ENCODE assay signal across 10 cellular contexts in genomic region chr17:27339836-27340550, GRCh38. TPM values are rescaled to one million over a fixed set of nuclear protein-coding genes. Genes with fewer than 3 reads are reported as not detected.
A peak's percentile ranks its signal among the peaks of the same experiment; 100 is the strongest.
DNase-seq lines count a peak whose midpoint lies in the region; ATAC-seq, FAIRE-seq and TF ChIP-seq lines count a peak whose summit lies in the region.
"Had no signal": no experiment of that assay in that cellular context is flagged by ENCODE, and none has a peak within 500 bp of the region (broad histone marks: within the 10 kb centered on the region; RNA-seq: fewer than 3 reads in every experiment).

No MANE protein-coding gene starts in this region.

- TF ChIP-seq CTCF in CD14-positive monocyte (IDR thresholded peaks at IDR 0.05) (no peak), HEK293 (tag by site-specific recombination; IDR thresholded peaks at IDR 0.05) (no peak), activated B cell treated with CpG ODN at 0.5 μM for 24 hours (IDR thresholded peaks at IDR 0.05) (no peak), keratinocyte (optimal IDR thresholded peaks at IDR 0.05 in 1 of 3, IDR thresholded peaks at IDR 0.05 in 1 of 3, conservative IDR thresholded peaks at IDR 0.05 in 1 of 3; ENCODE audit: extremely low read depth in 1 of 3, insufficient read depth in 2 of 3, low read length in 3 of 3) (no peak), GM13976 (IDR thresholded peaks at IDR 0.05; ENCODE audit: borderline replicate concordance, control extremely low read depth, extremely low read depth, insufficient read depth, missing control alignments) (no peak), dorsolateral prefrontal cortex (IDR thresholded peaks at IDR 0.05 in 54 of 56, conservative IDR thresholded peaks at IDR 0.05 in 2 of 56; ENCODE audit: low read depth in 1 of 56, partially characterized antibody in 56 of 56) (no peak)

- no peak overlapping the region for H2AFZ ChIP-seq in keratinocyte (ENCODE audit: control insufficient read depth, low read length)

- no peaks in the 10 kb centered on the region for H3K27me3 ChIP-seq in keratinocyte (ENCODE audit: control insufficient read depth, extremely low read depth, insufficient read depth, low read length)
- no peaks in the 10 kb centered on the region for H3K27me3 ChIP-seq in dorsolateral prefrontal cortex

- H3K4me3 Mint-ChIP-seq in CD14-positive monocyte (no peak overlapping the region), activated B cell treated with CpG ODN at 0.5 μM for 24 hours (no peak overlapping the region)

- H3K27ac ChIP-seq in HEK293 (ENCODE audit: extremely low read depth, low read depth, low read length), result no peak overlapping the region
- peak overlapping the region; percentile 39 for H3K27ac ChIP-seq in keratinocyte (ENCODE audit: control insufficient read depth, insufficient read depth, low read length)
- peak overlapping the region in 6 of 59 donors; percentile 28 to 67 (median 64) for H3K27ac ChIP-seq in dorsolateral prefrontal cortex

- peaks cover 75% of the 10 kb centered on the region for H3K4me1 Mint-ChIP-seq in CD14-positive monocyte
- peaks cover 51% of the 10 kb centered on the region for H3K4me1 Mint-ChIP-seq in activated B cell treated with CpG ODN at 0.5 μM for 24 hours

- POLR2A ChIA-PET in HEK293 (lab: Yijun Ruan, JAX) (interaction anchor here (1.4 kb wide), 1 partner anchor 12 kb away, joined by 3 read pairs; no protein-coding TSS in a partner anchor), activated B cell treated with CpG ODN at 0.5 μM for 24 hours (lab: Charles Lee) (interaction anchor here (1.2 kb wide), 1 partner anchor 55 kb away, joined by 7 read pairs; no protein-coding TSS in a partner anchor)

- H3K36me3 ChIP-seq in HEK293 (ENCODE audit: control insufficient read depth in 2 of 2, insufficient read depth in 1 of 2, low read length in 2 of 2) (no peaks in the 10 kb centered on the region), keratinocyte (ENCODE audit: control insufficient read depth in 2 of 2, extremely low read depth in 1 of 2, insufficient read depth in 2 of 2, low read length in 2 of 2) (no peaks in the 10 kb centered on the region)

- H3K9me1 ChIP-seq in keratinocyte (ENCODE audit: control insufficient read depth, extremely low read depth, insufficient read depth, low read length), result no peaks in the 10 kb centered on the region

- H3K27ac Mint-ChIP-seq in CD14-positive monocyte, result peak overlapping the region in 6 of 7 donors; percentile 35 to 79 (median 68)
- H3K27ac Mint-ChIP-seq in activated B cell treated with CpG ODN at 0.5 μM for 24 hours, result peak overlapping the region; percentile 3

- CTCF ChIA-PET in HEK293 (lab: Yijun Ruan, JAX), result interaction anchor here (0.7 to 1.4 kb wide), 7 partner anchors 9 to 315 kb away, joined by 3 to 6 read pairs (median 4); no protein-coding TSS in a partner anchor
- CTCF ChIA-PET in activated B cell treated with CpG ODN at 0.5 μM for 24 hours (lab: Charles Lee), result no interaction called here

- peak; percentile 41 for FAIRE-seq in keratinocyte (lab: Jason Lieb, UNC)

- no peaks in the 10 kb centered on the region for H4K20me1 ChIP-seq in keratinocyte (ENCODE audit: control insufficient read depth, extremely low read depth, insufficient read depth, low read length)

- dilution Hi-C loops in keratinocyte (cut with MboI; ENCODE audit: extremely low pct_ligation_motif_present, low sequenced_read_pairs), result no loop called here

- H3K36me3 Mint-ChIP-seq in CD14-positive monocyte (peaks cover 1 to 4% of the 10 kb centered on the region in 2 donors), activated B cell treated with CpG ODN at 0.5 μM for 24 hours (ENCODE audit: low read depth) (no peaks in the 10 kb centered on the region)

- no peaks in the 10 kb centered on the region for H3K9me3 ChIP-seq in HEK293 (ENCODE audit: control insufficient read depth, insufficient read depth, low read depth, low read length)
- H3K9me3 ChIP-seq in keratinocyte (ENCODE audit: control insufficient read depth, low read depth, low read length), result no peaks in the 10 kb centered on the region
- H3K9me3 ChIP-seq: SK-N-SH had no signal

- H3K79me2 ChIP-seq in keratinocyte (ENCODE audit: control insufficient read depth, insufficient read depth, low read length), result no peaks in the 10 kb centered on the region

- H3K4me2 ChIP-seq in keratinocyte (ENCODE audit: control insufficient read depth, extremely low read depth, insufficient read depth, low read depth, low read length), result no peak overlapping the region
- H3K4me2 ChIP-seq: SK-N-SH had no signal

- H3K4me1 ChIP-seq in HEK293 (ENCODE audit: control insufficient read depth, insufficient read depth, low read length), result no peaks in the 10 kb centered on the region
- H3K4me1 ChIP-seq in keratinocyte (ENCODE audit: control insufficient read depth, extremely low read depth, insufficient read depth, low read length), result peaks cover 8% of the 10 kb centered on the region

- H3K9me3 Mint-ChIP-seq in CD14-positive monocyte (no peaks in the 10 kb centered on the region), activated B cell treated with CpG ODN at 0.5 μM for 24 hours (no peaks in the 10 kb centered on the region)

- DNase-seq in CD14-positive monocyte (ENCODE audit: low spot score) (peak; percentile 60), activated B cell treated with CpG ODN at 0.5 μM for 24 hours (no peak), keratinocyte (ENCODE audit: low read depth, low spot score) (peak; percentile 64), GM13976 (ENCODE audit: low spot score) (no peak), mucosa of gallbladder (ENCODE audit: low spot score) (no peak), NCI-H2196 treated with DMSO at 0.1 percent for 48 hours (lab: John Stamatoyannopoulos, UW; ENCODE audit: unreplicated experiment) (no peak), dorsolateral prefrontal cortex (no peak)
- DNase-seq: NCI-H146, SK-N-SH had no signal

- no peak overlapping the region for H3K9ac ChIP-seq in keratinocyte (ENCODE audit: control insufficient read depth, extremely low read depth, insufficient read depth, low read length)
- H3K9ac ChIP-seq: SK-N-SH had no signal

- ATAC-seq in activated B cell treated with CpG ODN at 0.5 μM for 24 hours (ENCODE audit: low read depth), result peak; percentile 53

- intact Hi-C loops in CD14-positive monocyte (cut with micrococcal nuclease) (loop anchor here in 1 of 2 donors (10.0 kb wide), 1 partner anchor 705 kb away; the partner anchor contains the start of gene NLK), activated B cell treated with CpG ODN at 0.5 μM for 24 hours (cut with micrococcal nuclease) (loop anchor here (5.0 kb wide), 2 partner anchors 43 to 143 kb away; no protein-coding TSS in a partner anchor), dorsolateral prefrontal cortex (cut with DNase I) (no loop called here)

- in situ Hi-C loops in GM13976 (cut with MboI; ENCODE audit: low sequenced_read_pairs, unreplicated experiment), result loop anchor here (10.0 to 25.0 kb wide), 2 partner anchors 95 to 278 kb away; no protein-coding TSS in a partner anchor

- peaks cover 0 to 3% (median 2%) of the 10 kb centered on the region in 3 donors for H3K27me3 Mint-ChIP-seq in CD14-positive monocyte (ENCODE audit: low read depth in 3 of 3)
- H3K27me3 Mint-ChIP-seq in activated B cell treated with CpG ODN at 0.5 μM for 24 hours, result no peaks in the 10 kb centered on the region

- H3K4me3 ChIP-seq in HEK293 (ENCODE audit: low read depth, low read length), result no peak overlapping the region
- no peak overlapping the region for H3K4me3 ChIP-seq in keratinocyte (ENCODE audit: control insufficient read depth in 2 of 3, extremely low read depth in 1 of 3, insufficient read depth in 2 of 3, low read depth in 1 of 3, low read length in 3 of 3)
- no peak overlapping the region for H3K4me3 ChIP-seq in dorsolateral prefrontal cortex

TF ChIP-seq in HEK293, 187 proteins besides CTCF, POLR2A, EP300 and RAD21 (continues in another document):
- TF ChIP-seq SP2 (tag by site-specific recombination; IDR thresholded peaks at IDR 0.05), result peak; percentile 28

RNA-seq across cellular contexts. Expression of gene WSB1, which starts 46.1 kb away (rescaled TPM):
- polyA plus RNA-seq in CD14-positive monocyte (100 to 1,000 TPM; 220 to 368 TPM), keratinocyte (70.2 to 141 TPM (median 135 TPM) in 3 replicates)
- total RNA-seq in activated B cell treated with CpG ODN at 0.5 μM for 24 hours (115 and 125 TPM in 2 replicates), mucosa of gallbladder (177 TPM), dorsolateral prefrontal cortex (100 to 1,000 TPM in 119 of 120 experiments, 10 to 100 TPM in 1; 91.4 to 483 (median 217) TPM)
- 120 TPM for polyA plus RNA-seq in keratinocyte (2011; ENCODE audit: low read depth)
- 33.7 and 50.3 TPM in 2 replicates for polyA plus RNA-seq in keratinocyte (2011; cell fraction: cytosol; rRNA removed)
- 498 and 811 TPM in 2 replicates for polyA plus RNA-seq in keratinocyte (2011; cell fraction: nucleus; rRNA removed)
- 37.7 and 91.6 TPM in 2 replicates for polyA plus RNA-seq in keratinocyte (2012; ENCODE audit: low replicate concordance)
- polyA minus RNA-seq in keratinocyte, result 26.3 to 72.4 TPM (median 48.7 TPM) in 3 replicates
- polyA minus RNA-seq in keratinocyte (2011; cell fraction: cytosol; rRNA and poly(A)+ RNA removed), result 20.1 TPM
- polyA minus RNA-seq in keratinocyte (2011; cell fraction: nucleus; rRNA and poly(A)+ RNA removed), result 66.6 and 122 TPM in 2 replicates

Comparison
In these comparisons a context has a peak if more than half of its experiments do, and no peak if none do; other contexts are left out.
1. DNase-seq: peak in CD14-positive monocyte (single experiment) and keratinocyte (single experiment); none in activated B cell treated with CpG ODN at 0.5 μM for 24 hours (single experiment), GM13976 (single experiment), mucosa of gallbladder (single experiment), NCI-H2196 treated with DMSO at 0.1 percent for 48 hours (single experiment) and dorsolateral prefrontal cortex (0 of 10).